Comparison of ENCODE assay signal across 8 cellular contexts in genomic region chr17:47821424-47822379, GRCh38. TPM values are rescaled to one million over a fixed set of nuclear protein-coding genes. Genes with fewer than 3 reads are reported as not detected.
DNase-seq lines count a peak whose midpoint lies in the region; ATAC-seq and TF ChIP-seq lines count a peak whose summit lies in the region.

OSBPL7 (minus strand) TSS chr17:47821794; CDS start chr17:47820278, 1,516 bp downstream.

- H3K36me3 ChIP-seq in Loucy (ENCODE audit: insufficient read depth, low read length) (peaks cover 25% of the 10 kb centered on the region; the same call in 1 of the 2 replicates), neuronal stem cell (replicated peaks in 1 of 2; ENCODE audit: control insufficient read depth in 2 of 2, insufficient read depth in 2 of 2, low read length in 2 of 2) (peaks cover 24 to 29% of the 10 kb centered on the region in 2 donors)

- H3K4me1 ChIP-seq in Loucy (ENCODE audit: insufficient read depth, low read length, poor library complexity, severe bottlenecking), result peaks cover 16% of the 10 kb centered on the region
- peaks cover 7 to 9% of the 10 kb centered on the region in 2 donors for H3K4me1 ChIP-seq in neuronal stem cell (ENCODE audit: control insufficient read depth in 2 of 2, insufficient read depth in 1 of 2, low read depth in 1 of 2, low read length in 2 of 2)

- peak within 1 kb of the TSS; percentile 95 for H3K4me2 ChIP-seq in Loucy (ENCODE audit: low read depth, low read length, poor library complexity, severe bottlenecking)
- H3K4me2 ChIP-seq in neuronal stem cell (ENCODE audit: insufficient read depth, low read length, poor library complexity, severe bottlenecking), result peak within 1 kb of the TSS; percentile 86

- no peaks in the 10 kb centered on the region for H3F3A ChIP-seq in Loucy (ENCODE audit: low read depth)

- peak within 1 kb of the TSS; percentile 28 for H2BK15ac ChIP-seq in neuronal stem cell (ENCODE audit: low read length)

- peaks cover 4% of the 10 kb centered on the region for H3K79me1 ChIP-seq in neuronal stem cell (ENCODE audit: low read depth, low read length)

- peak within 1 kb of the TSS; percentile 87 for H3K23ac ChIP-seq in neuronal stem cell (ENCODE audit: low read depth, low read length, poor library complexity)

- H3K9ac ChIP-seq in Loucy (ENCODE audit: low read depth, low read length, poor library complexity, severe bottlenecking) (peak within 1 kb of the TSS; percentile 78), neuronal stem cell (ENCODE audit: low read depth, low read length, poor library complexity) (peak within 1 kb of the TSS; percentile 92)

- no peak within 1 kb of the TSS for H3K4ac ChIP-seq in neuronal stem cell (ENCODE audit: low read length)

- peak; percentile 74 for TF ChIP-seq CTCF in Loucy (conservative IDR thresholded peaks at IDR 0.05; ENCODE audit: low read length)

- peak within 1 kb of the TSS; percentile 80 for H3K18ac ChIP-seq in neuronal stem cell (ENCODE audit: low read length)

- DNase-seq in DMS153 (lab: John Stamatoyannopoulos, UW) (peak; percentile 78), SIG-M5 treated with dmso at 0.1 percent for 504 hours (lab: John Stamatoyannopoulos, UW; ENCODE audit: unreplicated experiment) (peak; percentile 95), activated gamma-delta T cell treated with Interleukin-2 at 50 U/mL for 16 hours (peak; percentile 79), foreskin melanocyte (peak; percentile 65), neuronal stem cell (ENCODE audit: low spot score) (peak; percentile 41), substantia nigra (lab: John Stamatoyannopoulos, UW) (peak in 48 of 49 donors; percentile 11 to 98 (median 62))

- H3K4me3 ChIP-seq in Loucy (ENCODE audit: low read length, poor library complexity, severe bottlenecking) (peak within 1 kb of the TSS; percentile 81), neuronal stem cell (ENCODE audit: low read length in 2 of 2) (peak within 1 kb of the TSS; percentile 90 to 94)

- H3K27me3 ChIP-seq in Loucy (ENCODE audit: insufficient read depth, low read length, poor library complexity, severe bottlenecking) (no peaks in the 10 kb centered on the region), neuronal stem cell (ENCODE audit: control insufficient read depth in 3 of 3, insufficient read depth in 3 of 3, low read depth in 1 of 3, low read length in 3 of 3) (no peaks in the 10 kb centered on the region)

- no peaks in the 10 kb centered on the region for H3K9me2 ChIP-seq in Loucy (replicated peaks; ENCODE audit: low read depth, low read length)

- H2AFZ ChIP-seq in Loucy (ENCODE audit: low read length) (peak within 1 kb of the TSS; percentile 83), neuronal stem cell (ENCODE audit: low read length) (peak within 1 kb of the TSS; percentile 88)

- H2BK12ac ChIP-seq in neuronal stem cell (ENCODE audit: low read length), result no peak within 1 kb of the TSS

- H4K91ac ChIP-seq in neuronal stem cell (ENCODE audit: low read depth, low read length, poor library complexity), result no peak within 1 kb of the TSS

- peak within 1 kb of the TSS; percentile 71 for H3K14ac ChIP-seq in neuronal stem cell (ENCODE audit: low read length)

- H3K27ac ChIP-seq in neuronal stem cell (replicated peaks; ENCODE audit: low read length) (no peak within 1 kb of the TSS), substantia nigra (ENCODE audit: low read depth, low read length, poor library complexity, severe bottlenecking) (peak within 1 kb of the TSS; percentile 79)

- WGBS in neuronal stem cell (ENCODE audit: extremely low coverage in 2 of 2, insufficient read length in 2 of 2, insufficient replicate concordance in 1 of 2), 2 donors, result no CpG with 5 or more reads among the region's 21 CpGs

- H2BK5ac ChIP-seq in neuronal stem cell (ENCODE audit: low read length), result peak within 1 kb of the TSS; percentile 2

- peak within 1 kb of the TSS; percentile 82 for H4K8ac ChIP-seq in neuronal stem cell (ENCODE audit: low read depth, low read length)

- H4K20me1 ChIP-seq in Loucy (ENCODE audit: insufficient read depth, low read length, poor library complexity, severe bottlenecking), result peaks cover 5% of the 10 kb centered on the region

- peaks cover 12% of the 10 kb centered on the region; the same call in 1 of the 2 replicates for H3K79me2 ChIP-seq in Loucy (ENCODE audit: insufficient read depth, low read length)

- no peak within 1 kb of the TSS for H2BK120ac ChIP-seq in neuronal stem cell (ENCODE audit: low read depth, low read length)

- H3K9me3 ChIP-seq in Loucy (ENCODE audit: insufficient read depth, low read depth, low read length) (no peaks in the 10 kb centered on the region), neuronal stem cell (replicated peaks in 1 of 2; ENCODE audit: control insufficient read depth in 2 of 2, insufficient read depth in 1 of 2, low read depth in 1 of 2, low read length in 2 of 2) (no peaks in the 10 kb centered on the region)

- ATAC-seq in GM21737 (IDR thresholded peaks at IDR 0.05; ENCODE audit: unreplicated experiment), result peak; percentile 78

- peak within 1 kb of the TSS; percentile 70 for H2AK5ac ChIP-seq in neuronal stem cell (ENCODE audit: low read depth, low read length)

RNA-seq across cellular contexts. Expression of gene OSBPL7, which starts in this region (rescaled TPM):
- polyA plus RNA-seq in neuronal stem cell (2013, experiment 1 of 2), result 5.8 TPM
- 5.3 TPM for polyA plus RNA-seq in neuronal stem cell (2013, experiment 2 of 2)

Comparison
In these comparisons a context has a peak if more than half of its experiments do, and no peak if none do; other contexts are left out.
1. DNase-seq: peak in every context shown above with its lines; median percentile 95 in SIG-M5 treated with dmso at 0.1 percent for 504 hours; 79 in activated gamma-delta T cell treated with Interleukin-2 at 50 U/mL for 16 hours; 78 in DMS153; 65 in foreskin melanocyte; 62 in substantia nigra; 41 in neuronal stem cell.